ENCODE assay signal across 18 cellular contexts in the genomic region with DNA sequence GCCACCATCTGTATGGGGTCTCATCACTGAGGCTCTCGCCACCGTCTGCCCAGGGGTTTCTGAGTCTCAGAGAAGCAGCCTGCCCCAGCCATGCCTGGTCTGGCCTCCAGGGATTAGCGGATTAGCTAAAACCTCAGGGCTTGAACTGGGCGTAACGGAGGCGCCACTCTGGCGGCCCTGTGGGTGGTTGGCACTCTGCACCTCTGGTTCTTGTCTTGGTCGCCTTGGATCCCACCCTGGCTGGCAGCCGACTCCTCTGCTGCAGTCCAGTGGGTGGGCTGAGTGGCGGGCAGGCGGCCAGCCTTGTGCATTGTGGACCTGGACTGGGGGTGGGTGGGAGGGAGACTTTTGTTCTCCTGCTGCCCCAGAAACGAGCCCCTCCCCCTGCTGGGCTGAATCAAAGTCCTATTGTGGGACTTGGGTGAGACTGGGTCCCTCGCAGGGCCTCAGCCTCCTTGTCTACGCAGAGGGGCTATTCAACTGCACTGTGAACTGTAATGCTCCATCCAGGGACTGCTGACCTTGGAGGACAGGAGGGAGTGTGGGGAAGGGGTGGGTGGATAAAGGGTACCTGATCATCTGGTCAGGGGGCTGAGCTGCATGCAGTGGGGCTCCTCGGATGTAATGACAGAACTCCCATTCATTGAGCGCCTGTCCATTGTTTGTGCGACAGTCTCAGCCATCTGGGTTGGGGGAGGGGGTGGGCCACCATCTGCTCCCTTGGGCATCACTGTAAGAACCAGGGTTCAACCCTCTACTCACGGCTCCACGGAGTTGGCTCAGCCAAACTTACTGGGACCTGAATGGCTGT. TPM values are rescaled to one million over a fixed set of nuclear protein-coding genes. Genes with fewer than 3 reads are reported as not detected.
DNase-seq lines count a peak whose midpoint lies in the region; ATAC-seq and TF ChIP-seq lines count a peak whose summit lies in the region.
"Had no signal": no experiment of that assay in that cellular context is flagged by ENCODE, and none has a peak within 500 bp of the region (broad histone marks: within the 10 kb centered on the region; RNA-seq: fewer than 3 reads in every experiment).

No MANE protein-coding gene starts in this region.

- peaks cover 63% of the 10 kb centered on the region for H3K4me1 Mint-ChIP-seq in neural crest cell
- H3K4me1 Mint-ChIP-seq in CD4-positive, alpha-beta memory T cell: peaks cover 11 to 35% (median 18%) of the 10 kb centered on the region in 4 donors

- peak overlapping the region; percentile 81 for H3K27ac Mint-ChIP-seq in neural crest cell (ENCODE audit: unreplicated experiment)
- peak overlapping the region in 2 of 7 donors; percentile 18 to 19 for H3K27ac Mint-ChIP-seq in CD4-positive, alpha-beta memory T cell
- H3K27ac Mint-ChIP-seq: progenitor cell of endocrine pancreas had no signal

- peak; percentile 71 for DNase-seq in BE2C
- DNase-seq in M059J (ENCODE audit: low read depth): peak; percentile 34
- peak in 58 of 61 donors; percentile 40 to 92 (median 84) for DNase-seq in caudate nucleus (lab: John Stamatoyannopoulos, UW)
- peak; percentile 54 for DNase-seq in neural crest cell (ENCODE audit: low read depth, low spot score)
- DNase-seq in CD4-positive, alpha-beta memory T cell: no peak
- no peak for DNase-seq in iPS-NIHi7 (ENCODE audit: extremely low spot score)
- DNase-seq: activated CD4-positive, alpha-beta T cell treated with anti-CD3 and anti-CD28 coated beads, Interleukin-2, amount 50 U/mL, for 1 hour; EL; NCI-H146; NCI-H526; upper lobe of left lung had no signal

- H3K4me3 ChIP-seq in BE2C (ENCODE audit: low read depth, low read length): no peak overlapping the region
- no peak overlapping the region for H3K4me3 ChIP-seq in CD4-positive, alpha-beta memory T cell (ENCODE audit: low read length in 2 of 2)
- H3K4me3 ChIP-seq: GM12878, upper lobe of left lung had no signal

- H3K36me3 ChIP-seq in BE2C: no peaks in the 10 kb centered on the region
- H3K36me3 ChIP-seq in CD4-positive, alpha-beta memory T cell (ENCODE audit: insufficient read depth, low read length): no peaks in the 10 kb centered on the region
- H3K36me3 ChIP-seq: upper lobe of left lung had no signal

- ATAC-seq in GM21528 (IDR thresholded peaks at IDR 0.05; ENCODE audit: low FRiP score, unreplicated experiment): no peak
- ATAC-seq in GM21423 (IDR thresholded peaks at IDR 0.05; ENCODE audit: unreplicated experiment): no peak
- ATAC-seq: GM12878 had no signal

- CTCF ChIA-PET in CD4-positive, alpha-beta memory T cell (lab: Charles Lee; ENCODE audit: partially characterized antibody): no interaction called here

- H3K27ac ChIP-seq in caudate nucleus (ENCODE audit: low read depth, low read length): peak overlapping the region; percentile 91
- H3K27ac ChIP-seq in CD4-positive, alpha-beta memory T cell (ENCODE audit: low read depth, low read length): no peak overlapping the region
- H3K27ac ChIP-seq: RWPE1, upper lobe of left lung had no signal

- H3K9me3 Mint-ChIP-seq in neural crest cell: no peaks in the 10 kb centered on the region
- H3K9me3 Mint-ChIP-seq in CD4-positive, alpha-beta memory T cell: peaks cover 0 to 23% (median 15%) of the 10 kb centered on the region in 8 donors

- POLR2A ChIA-PET in CD4-positive, alpha-beta memory T cell (lab: Charles Lee; ENCODE audit: partially characterized antibody): no interaction called here

- H3K27me3 ChIP-seq in BE2C: no peaks in the 10 kb centered on the region
- no peaks in the 10 kb centered on the region for H3K27me3 ChIP-seq in CD4-positive, alpha-beta memory T cell (ENCODE audit: insufficient read depth, low read length)
- H3K27me3 ChIP-seq: upper lobe of left lung had no signal

- intact Hi-C loops in CD4-positive, alpha-beta memory T cell (cut with micrococcal nuclease): no loop called here

- no peaks in the 10 kb centered on the region for H3K27me3 Mint-ChIP-seq in neural crest cell (ENCODE audit: low read depth)
- no peaks in the 10 kb centered on the region for H3K27me3 Mint-ChIP-seq in CD4-positive, alpha-beta memory T cell

- TF ChIP-seq CTCF in BE2C (IDR thresholded peaks at IDR 0.05; ENCODE audit: low read depth, low read length): no peak
- no peak for TF ChIP-seq CTCF in neural crest cell (conservative IDR thresholded peaks at IDR 0.05)

- peaks cover 14% of the 10 kb centered on the region for H3K4me1 ChIP-seq in BE2C
- peaks cover 25% of the 10 kb centered on the region for H3K4me1 ChIP-seq in CD4-positive, alpha-beta memory T cell (ENCODE audit: insufficient read depth, low read length)

- H3K9me3 ChIP-seq in BE2C: no peaks in the 10 kb centered on the region
- H3K9me3 ChIP-seq in CD4-positive, alpha-beta memory T cell (ENCODE audit: control insufficient read depth in 1 of 2, low read length in 2 of 2): peaks cover 0 to 13% of the 10 kb centered on the region in 2 donors
- H3K9me3 ChIP-seq: upper lobe of left lung had no signal

- no peaks in the 10 kb centered on the region for H3K36me3 Mint-ChIP-seq in neural crest cell (ENCODE audit: low read depth)
- H3K36me3 Mint-ChIP-seq in CD4-positive, alpha-beta memory T cell: peaks cover 3 to 8% of the 10 kb centered on the region in 2 donors

- no peak overlapping the region for H3K4me3 Mint-ChIP-seq in neural crest cell
- H3K4me3 Mint-ChIP-seq in CD4-positive, alpha-beta memory T cell: no peak overlapping the region

RNA-seq across cellular contexts. Expression of a gene that starts 23.9 kb away (rescaled TPM):
- not detected for polyA plus RNA-seq in BE2C (2012; ENCODE audit: insufficient read depth, insufficient read length, low read depth)
- total RNA-seq in M059J (2014; rRNA removed; shearing (Covaris generic)): not detected in 2 replicates
- not detected in 2 replicates for total RNA-seq in neural crest cell
- not detected for total RNA-seq in CD4-positive, alpha-beta memory T cell
- not detected for polyA plus RNA-seq in CD4-positive, alpha-beta memory T cell
- total RNA-seq: astrocyte, GM12878, mononuclear cell, progenitor cell of endocrine pancreas, upper lobe of left lung had no signal
- polyA plus RNA-seq: GM12878 had no signal

RNA-seq across cellular contexts. Expression of a gene that starts 27.2 kb away (rescaled TPM):
- polyA plus RNA-seq in BE2C (2012; ENCODE audit: insufficient read depth, insufficient read length, low read depth): not detected
- total RNA-seq in M059J (2014; rRNA removed; shearing (Covaris generic)): not detected in 2 replicates
- total RNA-seq in neural crest cell: not detected in 2 replicates
- total RNA-seq in CD4-positive, alpha-beta memory T cell: not detected
- polyA plus RNA-seq in CD4-positive, alpha-beta memory T cell: not detected
- total RNA-seq: astrocyte, GM12878, mononuclear cell, progenitor cell of endocrine pancreas had no signal
- polyA plus RNA-seq: GM12878 had no signal

RNA-seq across cellular contexts. Expression of a gene that starts 51.1 kb away (rescaled TPM):
- not detected for polyA plus RNA-seq in BE2C (2012; ENCODE audit: insufficient read depth, insufficient read length, low read depth)
- total RNA-seq in M059J (2014; rRNA removed; shearing (Covaris generic)): not detected in 2 replicates
- not detected in 2 replicates for total RNA-seq in neural crest cell
- total RNA-seq in CD4-positive, alpha-beta memory T cell: not detected
- not detected for polyA plus RNA-seq in CD4-positive, alpha-beta memory T cell
- total RNA-seq: astrocyte, GM12878, mononuclear cell, progenitor cell of endocrine pancreas, upper lobe of left lung had no signal
- polyA plus RNA-seq: GM12878 had no signal

Comparison
In these comparisons a context has a peak if more than half of its experiments do, and no peak if none do; other contexts are left out.
1. DNase-seq: peak in BE2C (single experiment), M059J (single experiment), caudate nucleus (58 of 61) and neural crest cell (single experiment); none in CD4-positive, alpha-beta memory T cell (0 of 5) and iPS-NIHi7 (single experiment).